Comparison of ENCODE assay signal across 8 cellular contexts in genomic region chr10:133274751-133275682, GRCh38. TPM values are rescaled to one million over a fixed set of nuclear protein-coding genes. Genes with fewer than 3 reads are reported as not detected.
DNase-seq lines count a peak whose midpoint lies in the region; ATAC-seq and TF ChIP-seq lines count a peak whose summit lies in the region.

No MANE protein-coding gene starts in this region.

- no peak overlapping the region for H3K27ac ChIP-seq in left ventricle myocardium inferior (replicated peaks)

- H3K9me3 ChIP-seq in left ventricle myocardium inferior (replicated peaks), result no peaks in the 10 kb centered on the region

- ATAC-seq in Right ventricle myocardium inferior, result no peak
- ATAC-seq in HG03378 (IDR thresholded peaks at IDR 0.05; ENCODE audit: unreplicated experiment), result peak; percentile 49

- peaks cover 39% of the 10 kb centered on the region for H3K27me3 ChIP-seq in left ventricle myocardium inferior (ENCODE audit: low read depth)

- peak overlapping the region; percentile 34 for H3K4me3 ChIP-seq in left ventricle myocardium inferior

- intact Hi-C loops in left ventricle myocardium inferior (cut with micrococcal nuclease) (no loop called here), Right ventricle myocardium inferior (cut with DNase I) (no loop called here), posterior cingulate gyrus (cut with DNase I) (no loop called here)

- DNase-seq in left ventricle myocardium inferior (no peak), Right ventricle myocardium inferior (ENCODE audit: missing footprints) (no peak), posterior cingulate gyrus (no peak), superior temporal gyrus (ENCODE audit: extremely low spot score) (no peak)
- peak; percentile 56 to 70 (median 60) for DNase-seq in activated CD4-positive, CD25-positive, alpha-beta regulatory T cell (lab: John Stamatoyannopoulos, UW)
- peak; percentile 76 for DNase-seq in effector CD8-positive, alpha-beta T cell (lab: John Stamatoyannopoulos, UW)
- peak; percentile 58 for DNase-seq in stimulated activated CD8-positive, alpha-beta memory T cell treated with anti-CD3 and anti-CD28 coated beads, Interleukin-12 subunit alpha, Interleukin-12 subunit beta, amount 100 ng/mL, for 24 hours (ENCODE audit: extremely low read depth)

- peaks cover 14% of the 10 kb centered on the region for H3K36me3 ChIP-seq in left ventricle myocardium inferior

- no peak for TF ChIP-seq CTCF in left ventricle myocardium inferior (IDR thresholded peaks at IDR 0.05; ENCODE audit: borderline replicate concordance)

- H3K4me1 ChIP-seq in left ventricle myocardium inferior, result peaks cover 14% of the 10 kb centered on the region

RNA-seq across cellular contexts. Expression of gene ADAM8, which starts 1.7 kb away (rescaled TPM):
- 1.4 TPM for total RNA-seq in left ventricle myocardium inferior
- total RNA-seq in Right ventricle myocardium inferior, result 2.0 TPM

RNA-seq across cellular contexts. Expression of gene TUBGCP2, which starts 33.7 kb away (rescaled TPM):
- total RNA-seq in left ventricle myocardium inferior (38.9 TPM), Right ventricle myocardium inferior (44.7 TPM)

RNA-seq across cellular contexts. Expression of gene ZNF511, which starts 33.7 kb away (rescaled TPM):
- total RNA-seq in left ventricle myocardium inferior (40.5 TPM), Right ventricle myocardium inferior (39.4 TPM)

RNA-seq across cellular contexts. Expression of gene VENTX, which starts 37.4 kb away (rescaled TPM):
- 0.33 TPM for total RNA-seq in left ventricle myocardium inferior
- total RNA-seq in Right ventricle myocardium inferior, result 0.54 TPM

RNA-seq across cellular contexts. Expression of gene UTF1, which starts 45.0 kb away (rescaled TPM):
- total RNA-seq in left ventricle myocardium inferior (not detected), Right ventricle myocardium inferior (not detected)

Comparison
In these comparisons a context has a peak if more than half of its experiments do, and no peak if none do; other contexts are left out.
1. DNase-seq: peak in activated CD4-positive, CD25-positive, alpha-beta regulatory T cell (4 of 4), effector CD8-positive, alpha-beta T cell (single experiment) and stimulated activated CD8-positive, alpha-beta memory T cell treated with anti-CD3 and anti-CD28 coated beads, Interleukin-12 subunit alpha, Interleukin-12 subunit beta, amount 100 ng/mL, for 24 hours (single experiment); none in left ventricle myocardium inferior (single experiment), Right ventricle myocardium inferior (single experiment), posterior cingulate gyrus (0 of 10) and superior temporal gyrus (single experiment).